ENCODE assay signal across 18 cellular contexts in the genomic region with DNA sequence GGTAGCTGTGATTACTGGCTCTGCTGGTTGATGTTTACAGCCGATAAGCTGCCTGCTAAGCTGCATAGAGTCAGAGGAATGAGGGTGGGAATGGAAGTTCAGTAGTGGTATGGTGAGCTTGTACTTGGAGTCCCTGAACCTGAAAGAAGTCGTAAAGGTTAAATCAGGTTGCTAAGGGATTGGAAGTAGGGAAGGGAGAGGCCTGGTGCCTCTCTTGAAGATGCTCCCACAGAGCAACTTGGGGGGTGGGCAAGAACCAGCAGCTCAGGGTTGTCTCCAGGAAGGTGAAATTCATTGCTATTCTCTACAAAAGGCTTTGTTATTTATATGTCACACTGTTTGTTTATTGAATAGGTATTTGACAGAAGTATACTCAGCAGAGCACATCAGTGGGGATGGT.
"Had no signal": no experiment of that assay in that cellular context is flagged by ENCODE, and none has a peak within 500 bp of the region (broad histone marks: within the 10 kb centered on the region; RNA-seq: fewer than 3 reads in every experiment).

No MANE protein-coding gene starts in this region.

- H3K4me1 ChIP-seq: body of pancreas, lower lobe of right lung had no signal

- DNase-seq: activated CD4-positive, alpha-beta T cell treated with anti-CD3 and anti-CD28 coated beads for 1 hour; activated CD4-positive, alpha-beta T cell treated with anti-CD3 and anti-CD28 coated beads, Interleukin-2, amount 50 U/mL, for 1 hour; activated CD8-positive, alpha-beta T cell treated with anti-CD3 and anti-CD28 coated beads, Interleukin-2, amount 10 ng/mL, durations not matched to agents 7 days and 5 days; activated gamma-delta T cell; anterior cingulate cortex; body of pancreas; erythroblast; foreskin fibroblast; heart right ventricle; left cardiac atrium; lower lobe of right lung; naive B cell; stimulated activated CD4-positive, alpha-beta T cell treated with anti-CD3 and anti-CD28 coated beads, Interleukin-4, amount 100 ng/mL, for 1 hour; stimulated activated naive CD4-positive, alpha-beta T cell; T-helper 1 cell; WERI-Rb-1 had no signal

- H3K27ac ChIP-seq: body of pancreas, heart right ventricle, lower lobe of right lung, thoracic aorta, WERI-Rb-1 had no signal

- H3K36me3 ChIP-seq: heart right ventricle, lower lobe of right lung, thoracic aorta, WERI-Rb-1 had no signal

- H3K9me3 ChIP-seq: body of pancreas, heart right ventricle, lower lobe of right lung, thoracic aorta had no signal

- H3K4me3 ChIP-seq: body of pancreas, heart right ventricle, lower lobe of right lung, thoracic aorta had no signal

- ATAC-seq: activated CD8-positive, alpha-beta T cell treated with anti-CD3 and anti-CD28 coated beads, Interleukin-2, amount 10 ng/mL, durations not matched to agents 7 days and 5 days; body of pancreas; heart right ventricle; left cardiac atrium; lower lobe of right lung had no signal

- H3K27me3 ChIP-seq: body of pancreas had no signal

- FAIRE-seq: TTC549 had no signal
